In the genomic region with DNA sequence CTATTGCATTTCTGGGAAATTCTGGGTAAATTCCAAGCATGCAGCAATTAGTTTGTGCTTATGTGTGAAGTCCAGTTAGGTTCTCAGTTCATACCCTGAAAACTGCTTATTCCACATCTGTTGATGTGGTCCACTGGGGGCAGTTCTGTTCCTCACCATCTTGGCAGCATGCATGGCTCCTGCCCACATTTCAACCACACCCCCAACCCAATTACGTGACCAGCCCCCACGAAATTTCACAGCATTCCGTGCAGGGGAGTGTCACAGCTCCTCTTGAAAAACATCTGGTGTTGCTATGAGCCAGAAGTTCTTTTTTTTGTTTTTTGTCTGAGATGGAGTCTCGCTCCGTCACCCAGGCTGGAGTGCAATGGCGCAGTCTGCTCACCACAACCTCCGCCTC, we compare ENCODE assay signal across 39 cellular contexts.
"Had no signal": no experiment of that assay in that cellular context is flagged by ENCODE, and none has a peak within 500 bp of the region (broad histone marks: within the 10 kb centered on the region; RNA-seq: fewer than 3 reads in every experiment).

No MANE protein-coding gene starts in this region.

- H3K4me2 ChIP-seq: KMS-11 had no signal

- H3K27me3 Mint-ChIP-seq: activated B cell treated with CpG ODN at 0.5 μM for 24 hours; activated CD4-positive, alpha-beta memory T cell treated with anti-CD3 and anti-CD28 coated beads, Interleukin-2, amount 10 ng/mL, durations not matched to agents 7 days and 5 days; activated CD8-positive, alpha-beta memory T cell treated with anti-CD3 and anti-CD28 coated beads, Interleukin-2, amount 10 ng/mL, durations not matched to agents 7 days and 5 days; activated naive CD8-positive, alpha-beta T cell treated with anti-CD3 and anti-CD28 coated beads for 36 hours had no signal

- H3K4me1 Mint-ChIP-seq: activated B cell treated with CpG ODN at 0.5 μM for 24 hours; activated CD4-positive, alpha-beta memory T cell treated with anti-CD3 and anti-CD28 coated beads, Interleukin-2, amount 10 ng/mL, durations not matched to agents 7 days and 5 days; activated CD8-positive, alpha-beta memory T cell treated with anti-CD3 and anti-CD28 coated beads, Interleukin-2, amount 10 ng/mL, durations not matched to agents 7 days and 5 days; activated naive CD8-positive, alpha-beta T cell treated with anti-CD3 and anti-CD28 coated beads for 36 hours had no signal

- H3K27ac ChIP-seq: brain microvascular endothelial cell, cardiac muscle cell, KMS-11, Peyer's patch, VCaP had no signal

- H3K4me3 ChIP-seq: cardiac muscle cell, Peyer's patch had no signal

- H3K9ac ChIP-seq: KMS-11 had no signal

- H3K27me3 ChIP-seq: brain microvascular endothelial cell, cardiac muscle cell, Peyer's patch had no signal

- ATAC-seq: activated CD8-positive, alpha-beta memory T cell treated with anti-CD3 and anti-CD28 coated beads, Interleukin-2, amount 10 ng/mL, durations not matched to agents 7 days and 5 days; PC-3; SK-N-SH treated with all-trans-retinoic acid at 6 μM for 48 hours had no signal

- H3K4me1 ChIP-seq: Peyer's patch had no signal

- H3K4me3 Mint-ChIP-seq: activated B cell treated with CpG ODN at 0.5 μM for 24 hours; activated CD4-positive, alpha-beta memory T cell treated with anti-CD3 and anti-CD28 coated beads, Interleukin-2, amount 10 ng/mL, durations not matched to agents 7 days and 5 days; activated CD8-positive, alpha-beta memory T cell treated with anti-CD3 and anti-CD28 coated beads, Interleukin-2, amount 10 ng/mL, durations not matched to agents 7 days and 5 days; activated naive CD8-positive, alpha-beta T cell treated with anti-CD3 and anti-CD28 coated beads for 36 hours had no signal

- DNase-seq: activated B cell treated with CpG ODN at 0.5 μM for 24 hours; activated CD4-positive, alpha-beta memory T cell treated with anti-CD3 and anti-CD28 coated beads, Interleukin-2, amount 10 ng/mL, durations not matched to agents 7 days and 5 days; activated CD4-positive, alpha-beta T cell treated with anti-CD3 and anti-CD28 coated beads for 48 hours; activated CD4-positive, CD25-positive, alpha-beta regulatory T cell treated with anti-CD3 and anti-CD28 coated beads, Interleukin-2, amount 50 U/mL, for 72 hours; activated CD8-positive, alpha-beta memory T cell treated with anti-CD3 and anti-CD28 coated beads for 24 hours; activated CD8-positive, alpha-beta memory T cell treated with anti-CD3 and anti-CD28 coated beads, Interleukin-2, amount 10 ng/mL, durations not matched to agents 7 days and 5 days; activated CD8-positive, alpha-beta memory T cell treated with anti-CD3 and anti-CD28 coated beads, Interleukin-2, amount 50 U/mL, for 48 hours; activated effector memory CD4-positive, alpha-beta T cell treated with Interleukin-2 at 50 U/mL for 16 hours; activated naive CD4-positive, alpha-beta T cell; activated naive CD4-positive, alpha-beta T cell treated with anti-CD3 and anti-CD28 coated beads, Interleukin-2, amount 50 U/mL, for 16 hours; activated naive CD8-positive, alpha-beta T cell treated with anti-CD3 and anti-CD28 coated beads for 36 hours; activated T-cell treated with anti-CD3 and anti-CD28 coated beads, Interleukin-2, amount 50 U/mL, for 48 hours; amniotic stem cell; aorta; brain microvascular endothelial cell; MM.1S; NCI-H1092 treated with DMSO at 0.1 percent for 48 hours; NCI-H1417; NCI-H146; NCI-H187; NCI-H2029 treated with DMSO at 0.1 percent for 48 hours; NCI-H2107; NCI-H2171; NCI-H510A; NCI-H526; NCI-H748 treated with DMSO at 0.1 percent for 48 hours; NK-92 treated with Interleukin-12 subunit alpha and Interleukin-12 subunit beta, amount 100 ng/mL, for 24 hours; PC-3; RPMI8226; SHP77 treated with DMSO at 0.1 percent for 48 hours; SW 1271; T-helper 1 cell; T-helper 2 cell; T-helper 9 cell had no signal

- H3K27ac Mint-ChIP-seq: activated B cell treated with CpG ODN at 0.5 μM for 24 hours; activated CD4-positive, alpha-beta memory T cell treated with anti-CD3 and anti-CD28 coated beads, Interleukin-2, amount 10 ng/mL, durations not matched to agents 7 days and 5 days; activated CD8-positive, alpha-beta memory T cell treated with anti-CD3 and anti-CD28 coated beads, Interleukin-2, amount 10 ng/mL, durations not matched to agents 7 days and 5 days; activated naive CD8-positive, alpha-beta T cell treated with anti-CD3 and anti-CD28 coated beads for 36 hours had no signal
